ENCODE assay signal across 29 cellular contexts in genomic region chr6:103017878-103018277, GRCh38.
"Had no signal": no experiment of that assay in that cellular context is flagged by ENCODE, and none has a peak within 500 bp of the region (broad histone marks: within the 10 kb centered on the region; RNA-seq: fewer than 3 reads in every experiment).

No MANE protein-coding gene starts in this region.

- H3K27me3 ChIP-seq: colonic mucosa, dorsolateral prefrontal cortex, esophagus muscularis mucosa, esophagus squamous epithelium, foreskin keratinocyte, gastrocnemius medialis, gastroesophageal sphincter, heart left ventricle, heart right ventricle had no signal

- H3K27me3 Mint-ChIP-seq: dendritic cell treated with granulocyte-macrophage colony-stimulating factor and Interleukin-4, amounts not matched to agents 40 ng/mL and 50 ng/mL, for 4 days; effector memory CD8-positive, alpha-beta T cell had no signal

- H3K4me1 ChIP-seq: colonic mucosa, esophagus muscularis mucosa, esophagus squamous epithelium, foreskin keratinocyte, gastrocnemius medialis, gastroesophageal sphincter, heart left ventricle, heart right ventricle had no signal

- H3K4me1 Mint-ChIP-seq: endodermal cell had no signal

- ATAC-seq: effector memory CD8-positive, alpha-beta T cell; esophagus mucosa; foreskin keratinocyte; gastrocnemius medialis; gastroesophageal sphincter; heart left ventricle; heart right ventricle had no signal

- FAIRE-seq: colon, endometrium, endothelial cell of umbilical vein, frontal cortex had no signal

- H3K9me3 ChIP-seq: colonic mucosa, esophagus muscularis mucosa, gastrocnemius medialis had no signal

- H3K27ac ChIP-seq: colonic mucosa, coronary artery, dorsolateral prefrontal cortex, epithelial cell of prostate, esophagus muscularis mucosa, esophagus squamous epithelium, foreskin keratinocyte, gastrocnemius medialis, gastroesophageal sphincter, heart left ventricle, heart right ventricle had no signal

- H3K27ac Mint-ChIP-seq: dendritic cell treated with granulocyte-macrophage colony-stimulating factor and Interleukin-4, amounts not matched to agents 40 ng/mL and 50 ng/mL, for 4 days; effector memory CD8-positive, alpha-beta T cell; endodermal cell had no signal

- H3K4me3 Mint-ChIP-seq: dendritic cell treated with granulocyte-macrophage colony-stimulating factor and Interleukin-4, amounts not matched to agents 40 ng/mL and 50 ng/mL, for 4 days; effector memory CD8-positive, alpha-beta T cell; endodermal cell had no signal

- H3K4me3 ChIP-seq: colonic mucosa, coronary artery, dorsolateral prefrontal cortex, esophagus muscularis mucosa, esophagus squamous epithelium, gastrocnemius medialis, gastroesophageal sphincter, heart left ventricle, heart right ventricle had no signal

- H3K36me3 ChIP-seq: colonic mucosa, esophagus muscularis mucosa, esophagus squamous epithelium, gastrocnemius medialis, gastroesophageal sphincter, heart left ventricle, heart right ventricle had no signal

- DNase-seq: colonic mucosa; cortex of kidney; dermis blood vessel endothelial cell; effector CD4-positive, alpha-beta T cell; effector CD8-positive, alpha-beta T cell; effector memory CD4-positive, alpha-beta T cell; effector memory CD8-positive, alpha-beta T cell; endodermal cell; erythroblast; esophagus squamous epithelium; foreskin fibroblast; foreskin keratinocyte; foreskin melanocyte; gastrocnemius medialis; glutamatergic neuron; head of caudate nucleus; heart right ventricle had no signal
